ENCODE assay signal across 9 cellular contexts in genomic region chr14:81062816-81063215, GRCh38.
DNase-seq lines count a peak whose midpoint lies in the region; ATAC-seq, FAIRE-seq and TF ChIP-seq lines count a peak whose summit lies in the region.
"Had no signal": no experiment of that assay in that cellular context is flagged by ENCODE, and none has a peak within 500 bp of the region (broad histone marks: within the 10 kb centered on the region; RNA-seq: fewer than 3 reads in every experiment).

No MANE protein-coding gene starts in this region.

- TF ChIP-seq CTCF in astrocyte (IDR thresholded peaks at IDR 0.05; ENCODE audit: insufficient read depth, low read depth, low read length) = peak; percentile 6
- TF ChIP-seq CTCF in parathyroid adenoma (IDR thresholded peaks at IDR 0.05) = peak; percentile 16
- TF ChIP-seq CTCF in tibial artery (IDR thresholded peaks at IDR 0.05) = no peak

- H3K9me3 Mint-ChIP-seq in activated CD4-positive, alpha-beta T cell treated with anti-CD3 and anti-CD28 coated beads for 36 hours (ENCODE audit: low read depth) = no peaks in the 10 kb centered on the region
- H3K9me3 Mint-ChIP-seq in astrocyte (ENCODE audit: unreplicated experiment) = no peaks in the 10 kb centered on the region

- H2AFZ ChIP-seq in astrocyte (ENCODE audit: low read depth, low read length) (no peak overlapping the region), parathyroid adenoma (no peak overlapping the region)

- FAIRE-seq in astrocyte (lab: Jason Lieb, UNC) = no peak
- FAIRE-seq: G401.6 had no signal

- intact Hi-C loops in activated CD4-positive, alpha-beta T cell treated with anti-CD3 and anti-CD28 coated beads for 36 hours (cut with DNase I, micrococcal nuclease) = loop anchor here (1.0 to 2.0 kb wide), 3 partner anchors 66 to 109 kb away; partner anchors contain the start of gene TSHR (in 1 of the 2)
- intact Hi-C loops in tibial artery (cut with DNase I; ENCODE audit: low total_unique reads) = no loop called here

- H3K36me3 Mint-ChIP-seq in activated CD4-positive, alpha-beta T cell treated with anti-CD3 and anti-CD28 coated beads for 36 hours (ENCODE audit: low read depth) = no peaks in the 10 kb centered on the region
- H3K36me3 Mint-ChIP-seq in astrocyte (ENCODE audit: low read depth, unreplicated experiment) = no peaks in the 10 kb centered on the region

- no peak overlapping the region for H3K4me2 ChIP-seq in astrocyte (ENCODE audit: low read length)
- H3K4me2 ChIP-seq in parathyroid adenoma (ENCODE audit: low read length) = no peak overlapping the region

- DNase-seq in activated CD4-positive, alpha-beta T cell treated with anti-CD3 and anti-CD28 coated beads for 36 hours = peak; percentile 41
- DNase-seq in activated CD4-positive, alpha-beta T cell treated with anti-CD3 and anti-CD28 coated beads, Interleukin-2, amount 50 U/mL, for 1 hour = no peak
- DNase-seq in H4 (ENCODE audit: low spot score) (peak; percentile 4), NCI-H1694 (lab: John Stamatoyannopoulos, UW) (peak; percentile 53), astrocyte (ENCODE audit: low read depth) (no peak), tibial artery (no peak)

- H3K9ac ChIP-seq in astrocyte (ENCODE audit: low read length) (no peak overlapping the region), parathyroid adenoma (no peak overlapping the region)

- no peak overlapping the region for H3K27ac Mint-ChIP-seq in activated CD4-positive, alpha-beta T cell treated with anti-CD3 and anti-CD28 coated beads for 36 hours
- no peak overlapping the region for H3K27ac Mint-ChIP-seq in astrocyte (ENCODE audit: unreplicated experiment)

- CTCF ChIA-PET in activated CD4-positive, alpha-beta T cell treated with anti-CD3 and anti-CD28 coated beads for 36 hours (lab: Charles Lee) = interaction anchor here (0.7 to 1.4 kb wide), 3 partner anchors 9 to 101 kb away, joined by 3 to 4 read pairs (median 3); no protein-coding TSS in a partner anchor

- no peak overlapping the region for H3K4me3 Mint-ChIP-seq in activated CD4-positive, alpha-beta T cell treated with anti-CD3 and anti-CD28 coated beads for 36 hours
- H3K4me3 Mint-ChIP-seq in astrocyte (ENCODE audit: unreplicated experiment) = no peak overlapping the region

- H3K9me3 ChIP-seq in astrocyte (ENCODE audit: insufficient read depth, low read depth, low read length) (no peaks in the 10 kb centered on the region), parathyroid adenoma (ENCODE audit: control insufficient read depth, low read length) (no peaks in the 10 kb centered on the region), tibial artery (no peaks in the 10 kb centered on the region)

- H3K4me1 ChIP-seq in astrocyte (ENCODE audit: insufficient read depth, low read length) (no peaks in the 10 kb centered on the region), parathyroid adenoma (no peaks in the 10 kb centered on the region), tibial artery (no peaks in the 10 kb centered on the region)

- POLR2A ChIA-PET in activated CD4-positive, alpha-beta T cell treated with anti-CD3 and anti-CD28 coated beads for 36 hours (lab: Charles Lee) = no interaction called here

- no peak overlapping the region for H3K4me3 ChIP-seq in astrocyte (ENCODE audit: insufficient read depth, low read depth, low read length)
- no peak overlapping the region for H3K4me3 ChIP-seq in parathyroid adenoma (ENCODE audit: low read depth, low read length)
- H3K4me3 ChIP-seq in tibial artery = no peak overlapping the region

- no peaks in the 10 kb centered on the region for H3K4me1 Mint-ChIP-seq in activated CD4-positive, alpha-beta T cell treated with anti-CD3 and anti-CD28 coated beads for 36 hours
- H3K4me1 Mint-ChIP-seq in astrocyte (ENCODE audit: low read depth, unreplicated experiment) = peaks cover 2% of the 10 kb centered on the region

- no peaks in the 10 kb centered on the region for H4K20me1 ChIP-seq in astrocyte (ENCODE audit: insufficient read depth, low read length)

- peaks cover 6% of the 10 kb centered on the region for H3K27me3 Mint-ChIP-seq in activated CD4-positive, alpha-beta T cell treated with anti-CD3 and anti-CD28 coated beads for 36 hours
- H3K27me3 Mint-ChIP-seq in astrocyte (ENCODE audit: low read depth, unreplicated experiment) = no peaks in the 10 kb centered on the region

- H3K27me3 ChIP-seq in astrocyte (ENCODE audit: insufficient read depth, low read length) (no peaks in the 10 kb centered on the region), parathyroid adenoma (ENCODE audit: control insufficient read depth, insufficient read depth, low read length) (no peaks in the 10 kb centered on the region), tibial artery (no peaks in the 10 kb centered on the region)

- H3K36me3 ChIP-seq in astrocyte (ENCODE audit: insufficient read depth, low read length) (no peaks in the 10 kb centered on the region), parathyroid adenoma (ENCODE audit: control insufficient read depth, insufficient read depth, low read length) (no peaks in the 10 kb centered on the region), tibial artery (no peaks in the 10 kb centered on the region)

- H3K27ac ChIP-seq in astrocyte (ENCODE audit: low read depth, low read length) (no peak overlapping the region), parathyroid adenoma (no peak overlapping the region), tibial artery (no peak overlapping the region)

- H3K79me2 ChIP-seq in astrocyte (ENCODE audit: insufficient read depth, low read length) (no peaks in the 10 kb centered on the region), parathyroid adenoma (no peaks in the 10 kb centered on the region)

- peak; percentile 84 for ATAC-seq in activated CD4-positive, alpha-beta T cell treated with anti-CD3 and anti-CD28 coated beads for 36 hours
- no peak for ATAC-seq in GM19397 (IDR thresholded peaks at IDR 0.05; ENCODE audit: unreplicated experiment)

Comparison
In these comparisons a context has a peak if more than half of its experiments do, and no peak if none do; other contexts are left out.
1. DNase-seq: peak in activated CD4-positive, alpha-beta T cell treated with anti-CD3 and anti-CD28 coated beads for 36 hours (single experiment), H4 (single experiment) and NCI-H1694 (single experiment); none in activated CD4-positive, alpha-beta T cell treated with anti-CD3 and anti-CD28 coated beads, Interleukin-2, amount 50 U/mL, for 1 hour (single experiment), astrocyte (single experiment) and tibial artery (0 of 2).
2. CTCF ChIP-seq: peak in astrocyte (single experiment) and parathyroid adenoma (single experiment); none in tibial artery (0 of 2).